ENCODE assay signal across 13 cellular contexts in the genomic region with DNA sequence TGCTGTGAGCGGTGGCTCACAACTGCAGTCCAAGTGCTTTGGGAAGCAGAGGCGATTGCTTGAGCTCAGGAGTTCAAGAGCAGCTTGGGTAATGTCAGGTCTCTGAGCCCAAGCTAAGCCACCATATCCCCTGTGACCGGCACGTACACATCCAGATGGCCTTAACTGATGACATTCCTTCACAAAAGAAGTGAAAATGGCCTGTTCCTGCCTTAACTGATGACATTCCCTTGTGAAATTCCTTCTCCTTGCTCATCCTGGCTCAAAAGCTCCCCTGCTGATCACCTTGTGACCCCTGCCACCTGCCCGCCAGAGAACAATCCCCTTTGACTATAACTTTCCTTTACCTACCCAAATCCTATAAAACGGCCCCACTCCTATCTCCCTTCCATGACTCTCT. TPM values are rescaled to one million over a fixed set of nuclear protein-coding genes. Genes with fewer than 3 reads are reported as not detected.
DNase-seq lines count a peak whose midpoint lies in the region; ATAC-seq and TF ChIP-seq lines count a peak whose summit lies in the region.
"Had no signal": no experiment of that assay in that cellular context is flagged by ENCODE, and none has a peak within 500 bp of the region (broad histone marks: within the 10 kb centered on the region; RNA-seq: fewer than 3 reads in every experiment).

No MANE protein-coding gene starts in this region.

- H3K4me2 ChIP-seq in Karpas-422 (ENCODE audit: low read depth, low read length, poor library complexity, severe bottlenecking) = no peak overlapping the region

- H3K9me3 Mint-ChIP-seq in activated CD8-positive, alpha-beta T cell treated with anti-CD3 and anti-CD28 coated beads for 36 hours = no peaks in the 10 kb centered on the region
- no peaks in the 10 kb centered on the region for H3K9me3 Mint-ChIP-seq in stimulated activated naive CD8-positive, alpha-beta T cell treated with anti-CD3 and anti-CD28 coated beads, Interleukin-15, amount 100 ng/mL, for 72 hours

- intact Hi-C loops in left cardiac atrium (cut with DNase I) = loop anchor here in 1 of 2 donors (10.0 kb wide), 1 partner anchor 67 kb away; a partner anchor contains a TSS
- intact Hi-C loops in activated CD8-positive, alpha-beta T cell treated with anti-CD3 and anti-CD28 coated beads for 36 hours (cut with micrococcal nuclease) = loop anchor here (10.0 kb wide), 3 partner anchors 67 to 397 kb away; a partner anchor contains a TSS
- intact Hi-C loops in mucosa of descending colon (cut with DNase I, micrococcal nuclease) = loop anchor here in 1 of 2 donors (10.0 kb wide), 1 partner anchor 67 kb away; a partner anchor contains a TSS

- peak overlapping the region; percentile 98 for H3K4me3 Mint-ChIP-seq in activated CD8-positive, alpha-beta T cell treated with anti-CD3 and anti-CD28 coated beads for 36 hours
- H3K4me3 Mint-ChIP-seq in stimulated activated naive CD8-positive, alpha-beta T cell treated with anti-CD3 and anti-CD28 coated beads, Interleukin-15, amount 100 ng/mL, for 72 hours = peak overlapping the region; percentile 81 to 86

- peak overlapping the region; percentile 60 to 87 for H3K27ac ChIP-seq in right atrium auricular region
- no peak overlapping the region for H3K27ac ChIP-seq in Karpas-422 (ENCODE audit: low read length)

- H3K27me3 Mint-ChIP-seq in activated CD8-positive, alpha-beta T cell treated with anti-CD3 and anti-CD28 coated beads for 36 hours = no peaks in the 10 kb centered on the region
- H3K27me3 Mint-ChIP-seq in stimulated activated naive CD8-positive, alpha-beta T cell treated with anti-CD3 and anti-CD28 coated beads, Interleukin-15, amount 100 ng/mL, for 72 hours = no peaks in the 10 kb centered on the region

- peaks cover 57% of the 10 kb centered on the region for H3K4me1 Mint-ChIP-seq in activated CD8-positive, alpha-beta T cell treated with anti-CD3 and anti-CD28 coated beads for 36 hours (ENCODE audit: low read depth)
- H3K4me1 Mint-ChIP-seq in stimulated activated naive CD8-positive, alpha-beta T cell treated with anti-CD3 and anti-CD28 coated beads, Interleukin-15, amount 100 ng/mL, for 72 hours = peaks cover 61% of the 10 kb centered on the region

- TF ChIP-seq CTCF in right atrium auricular region (IDR thresholded peaks at IDR 0.05) (no peak), mucosa of descending colon (IDR thresholded peaks at IDR 0.05) (no peak)
- no peak for TF ChIP-seq CTCF in activated CD8-positive, alpha-beta T cell treated with anti-CD3 and anti-CD28 coated beads for 36 hours (IDR thresholded peaks at IDR 0.05)

- peaks cover 27% of the 10 kb centered on the region for H3K79me2 ChIP-seq in Karpas-422 (ENCODE audit: low read length)

- ATAC-seq in left cardiac atrium (no peak), mucosa of descending colon (no peak)
- no peak for ATAC-seq in activated CD8-positive, alpha-beta T cell treated with anti-CD3 and anti-CD28 coated beads for 36 hours
- no peak for ATAC-seq in stimulated activated naive CD8-positive, alpha-beta T cell treated with anti-CD3 and anti-CD28 coated beads, Interleukin-15, amount 100 ng/mL, for 72 hours

- no peak overlapping the region for H3K9ac ChIP-seq in Karpas-422 (ENCODE audit: low read length)

- H3K4me1 ChIP-seq in right atrium auricular region (peaks cover 0 to 20% of the 10 kb centered on the region in 2 donors), mucosa of descending colon (ENCODE audit: low read depth) (peaks cover 5% of the 10 kb centered on the region), Karpas-422 (ENCODE audit: low read length) (peaks cover 24% of the 10 kb centered on the region)

- no peaks in the 10 kb centered on the region for H3K9me2 ChIP-seq in Karpas-422 (replicated peaks; ENCODE audit: insufficient read depth, low read length)

- H3K4me3 ChIP-seq in right atrium auricular region = peak overlapping the region in 1 of 2 donors; percentile 80
- no peak overlapping the region for H3K4me3 ChIP-seq in mucosa of descending colon
- no peak overlapping the region for H3K4me3 ChIP-seq in Karpas-422 (ENCODE audit: low read length)

- no peaks in the 10 kb centered on the region for H3K9me3 ChIP-seq in right atrium auricular region
- no peaks in the 10 kb centered on the region for H3K9me3 ChIP-seq in mucosa of descending colon
- no peaks in the 10 kb centered on the region for H3K9me3 ChIP-seq in Karpas-422 (ENCODE audit: low read length)

- peaks cover 10% of the 10 kb centered on the region for H3K36me3 ChIP-seq in right atrium auricular region
- no peaks in the 10 kb centered on the region for H3K36me3 ChIP-seq in mucosa of descending colon (ENCODE audit: low read depth)
- no peaks in the 10 kb centered on the region for H3K36me3 ChIP-seq in Karpas-422 (ENCODE audit: insufficient read depth, low read length)

- DNase-seq in right atrium auricular region (ENCODE audit: low spot score) (no peak), left cardiac atrium (no peak), islet precursor cell (peak; percentile 75), mucosa of descending colon (no peak), Karpas-422 (no peak), NCI-H1417 (lab: John Stamatoyannopoulos, UW) (no peak)
- DNase-seq in activated CD8-positive, alpha-beta T cell treated with anti-CD3 and anti-CD28 coated beads for 36 hours = no peak
- DNase-seq in stimulated activated naive CD8-positive, alpha-beta T cell treated with anti-CD3 and anti-CD28 coated beads, Interleukin-15, amount 100 ng/mL, for 72 hours = no peak
- DNase-seq: activated CD4-positive, CD25-positive, alpha-beta regulatory T cell; AML-193; NCI-H2107; NCI-H82; stimulated activated naive CD4-positive, alpha-beta T cell had no signal

- POLR2A ChIA-PET in activated CD8-positive, alpha-beta T cell treated with anti-CD3 and anti-CD28 coated beads for 36 hours (lab: Charles Lee) = interaction anchor here (1.1 to 6.5 kb wide), 6 partner anchors 11 to 198 kb away, joined by 3 to 59 read pairs (median 4); no protein-coding TSS in a partner anchor

- H3K27me3 ChIP-seq in right atrium auricular region (no peaks in the 10 kb centered on the region), Karpas-422 (ENCODE audit: low read length) (no peaks in the 10 kb centered on the region)

- peak overlapping the region; percentile 75 for H3K27ac Mint-ChIP-seq in activated CD8-positive, alpha-beta T cell treated with anti-CD3 and anti-CD28 coated beads for 36 hours
- H3K27ac Mint-ChIP-seq in stimulated activated naive CD8-positive, alpha-beta T cell treated with anti-CD3 and anti-CD28 coated beads, Interleukin-15, amount 100 ng/mL, for 72 hours = peak overlapping the region; percentile 88 to 90

- H2AFZ ChIP-seq in Karpas-422 (ENCODE audit: low read length) = no peak overlapping the region

- CTCF ChIA-PET in activated CD8-positive, alpha-beta T cell treated with anti-CD3 and anti-CD28 coated beads for 36 hours (lab: Charles Lee) = interaction anchor here (1.2 to 1.6 kb wide), 3 partner anchors 8 to 13 kb away, joined by 3 to 5 read pairs (median 3); no protein-coding TSS in a partner anchor

- peaks cover 74% of the 10 kb centered on the region for H3K36me3 Mint-ChIP-seq in activated CD8-positive, alpha-beta T cell treated with anti-CD3 and anti-CD28 coated beads for 36 hours (ENCODE audit: low read depth)

- no peaks in the 10 kb centered on the region for H4K20me1 ChIP-seq in Karpas-422 (ENCODE audit: insufficient read depth, low read depth, low read length)

RNA-seq across cellular contexts. Expression of a gene that starts 4.5 kb away (rescaled TPM):
- total RNA-seq in right atrium auricular region (1 to 10 TPM; 4.4 to 4.7 TPM), left cardiac atrium (1 to 10 TPM; 5.2 to 5.9 TPM), mucosa of descending colon (10 to 100 TPM in 2 of 3 donors, 1 to 10 TPM in 1; 7.8 to 11.1 (median 10.9) TPM)
- total RNA-seq in activated CD8-positive, alpha-beta T cell treated with anti-CD3 and anti-CD28 coated beads for 36 hours = 1 to 10 TPM; 6.2 to 7.5 TPM
- 10.8 and 13.5 TPM in 2 replicates for total RNA-seq in Karpas-422 (2014; rRNA removed; shearing (Covaris generic); ENCODE audit: low replicate concordance)

RNA-seq across cellular contexts. Expression of a gene that starts 48.6 kb away (rescaled TPM):
- not detected for total RNA-seq in right atrium auricular region
- not detected for total RNA-seq in left cardiac atrium
- total RNA-seq in activated CD8-positive, alpha-beta T cell treated with anti-CD3 and anti-CD28 coated beads for 36 hours = not detected
- total RNA-seq in mucosa of descending colon = under 1 TPM in 1 of 3 donors, not detected in 2; 0.17 TPM
- total RNA-seq in Karpas-422 (2014; rRNA removed; shearing (Covaris generic); ENCODE audit: low replicate concordance) = not detected in 2 replicates
